In genomic region chr18:13550446-13551304, GRCh38 we compare ENCODE assay signal across 18 cellular contexts.
DNase-seq lines count a peak whose midpoint lies in the region; ATAC-seq, FAIRE-seq and TF ChIP-seq lines count a peak whose summit lies in the region.
"Had no signal": no experiment of that assay in that cellular context is flagged by ENCODE, and none has a peak within 500 bp of the region (broad histone marks: within the 10 kb centered on the region; RNA-seq: fewer than 3 reads in every experiment).

No MANE protein-coding gene starts in this region.

- peak overlapping the region; percentile 3 for H3K27ac Mint-ChIP-seq in stimulated activated memory B cell treated with anti-CD40 and anti-IgM and Interleukin-4, amounts not matched to agents 10 μg/mL and 1 μg/mL and 100 μg/mL, for 72 hours
- H3K27ac Mint-ChIP-seq: activated CD4-positive, alpha-beta T cell treated with anti-CD3 and anti-CD28 coated beads, Interleukin-2, amount 10 ng/mL, durations not matched to agents 24 days and 14 days; T-helper 2 cell treated with Interferon-gamma antibody and Interleukin-4, amounts not matched to agents 5 μg/mL and 100 μg/mL, for 36 hours had no signal

- H3K36me3 Mint-ChIP-seq in stimulated activated memory B cell treated with anti-CD40 and anti-IgM and Interleukin-4, amounts not matched to agents 10 μg/mL and 1 μg/mL and 100 μg/mL, for 72 hours: peaks cover 6% of the 10 kb centered on the region

- H3K4me2 ChIP-seq in BLaER1 treated with 17β-estradiol and CSF1 and Interleukin-3, amounts not matched to agents 10 nM and 100 nM: peak overlapping the region; percentile 61 to 88 (median 74)
- H3K4me2 ChIP-seq in DND-41 (ENCODE audit: insufficient read depth, low read length): no peak overlapping the region
- no peak overlapping the region for H3K4me2 ChIP-seq in hepatocyte
- H3K4me2 ChIP-seq: SK-N-SH had no signal

- WGBS in hepatocyte (ENCODE audit: low lambda C conversion rate, missing lambda C conversion rate): 95% methylated on average over 27 of the region's 27 CpGs

- peaks cover 2% of the 10 kb centered on the region for H3K9me3 Mint-ChIP-seq in stimulated activated memory B cell treated with anti-CD40 and anti-IgM and Interleukin-4, amounts not matched to agents 10 μg/mL and 1 μg/mL and 100 μg/mL, for 72 hours
- H3K9me3 Mint-ChIP-seq: T-helper 2 cell treated with Interferon-gamma antibody and Interleukin-4, amounts not matched to agents 5 μg/mL and 100 μg/mL, for 36 hours had no signal

- no peaks in the 10 kb centered on the region for H3K9me2 ChIP-seq in hepatocyte (replicated peaks; ENCODE audit: insufficient read depth)
- H3K9me2 ChIP-seq: SK-N-SH had no signal

- no peak overlapping the region for H3K4me3 ChIP-seq in BLaER1 treated with 17β-estradiol and CSF1 and Interleukin-3, amounts not matched to agents 10 nM and 100 nM
- no peak overlapping the region for H3K4me3 ChIP-seq in DND-41 (ENCODE audit: low read depth in 1 of 2, low read length in 2 of 2)
- no peak overlapping the region for H3K4me3 ChIP-seq in hepatocyte
- H3K4me3 ChIP-seq in BE2C (ENCODE audit: low read depth, low read length): no peak overlapping the region

- H3K79me2 ChIP-seq in DND-41 (ENCODE audit: insufficient read depth, low read length) (peaks cover 91% of the 10 kb centered on the region), hepatocyte (no peaks in the 10 kb centered on the region)

- peak overlapping the region in 6 of 11 experiments; percentile 53 to 70 (median 66); a peak in 4 of 22 replicates for H3K9ac ChIP-seq in BLaER1 treated with 17β-estradiol and CSF1 and Interleukin-3, amounts not matched to agents 10 nM and 100 nM
- no peak overlapping the region for H3K9ac ChIP-seq in DND-41 (ENCODE audit: low read depth, low read length)
- H3K9ac ChIP-seq: SK-N-SH had no signal

- H3K27me3 Mint-ChIP-seq in stimulated activated memory B cell treated with anti-CD40 and anti-IgM and Interleukin-4, amounts not matched to agents 10 μg/mL and 1 μg/mL and 100 μg/mL, for 72 hours: peaks cover 6% of the 10 kb centered on the region
- H3K27me3 Mint-ChIP-seq: activated CD4-positive, alpha-beta T cell treated with anti-CD3 and anti-CD28 coated beads, Interleukin-2, amount 10 ng/mL, durations not matched to agents 24 days and 14 days had no signal

- no peak for FAIRE-seq in RCC 7860 (lab: Jason Lieb, UNC)
- FAIRE-seq: islet of Langerhans had no signal

- peaks cover 0 to 4% (median 0%) of the 10 kb centered on the region in 11 experiments; a peak in 1 of 22 replicates for H4K20me1 ChIP-seq in BLaER1 treated with 17β-estradiol and CSF1 and Interleukin-3, amounts not matched to agents 10 nM and 100 nM
- H4K20me1 ChIP-seq in DND-41 (ENCODE audit: insufficient read depth, low read length) (peaks cover 26% of the 10 kb centered on the region), hepatocyte (ENCODE audit: insufficient read depth, poor library complexity, severe bottlenecking) (no peaks in the 10 kb centered on the region)

- H3K4me3 Mint-ChIP-seq in stimulated activated memory B cell treated with anti-CD40 and anti-IgM and Interleukin-4, amounts not matched to agents 10 μg/mL and 1 μg/mL and 100 μg/mL, for 72 hours: no peak overlapping the region
- H3K4me3 Mint-ChIP-seq: activated CD4-positive, alpha-beta T cell treated with anti-CD3 and anti-CD28 coated beads, Interleukin-2, amount 10 ng/mL, durations not matched to agents 24 days and 14 days; T-helper 2 cell treated with Interferon-gamma antibody and Interleukin-4, amounts not matched to agents 5 μg/mL and 100 μg/mL, for 36 hours had no signal

- no peak overlapping the region for H2AFZ ChIP-seq in DND-41 (ENCODE audit: low read depth, low read length)
- H2AFZ ChIP-seq in hepatocyte: no peak overlapping the region

- no peaks in the 10 kb centered on the region for H3K27me3 ChIP-seq in BLaER1 treated with 17β-estradiol and CSF1 and Interleukin-3, amounts not matched to agents 10 nM and 100 nM
- H3K27me3 ChIP-seq in DND-41 (ENCODE audit: insufficient read depth, low read length, poor library complexity) (no peaks in the 10 kb centered on the region), hepatocyte (no peaks in the 10 kb centered on the region), BE2C (no peaks in the 10 kb centered on the region)
- H3K27me3 ChIP-seq: foreskin keratinocyte had no signal

- peaks cover 17% of the 10 kb centered on the region for H3K4me1 Mint-ChIP-seq in stimulated activated memory B cell treated with anti-CD40 and anti-IgM and Interleukin-4, amounts not matched to agents 10 μg/mL and 1 μg/mL and 100 μg/mL, for 72 hours

- DNase-seq in DND-41 (no peak), hepatocyte (ENCODE audit: low spot score) (no peak), BE2C (no peak), Kasumi-1 (lab: John Stamatoyannopoulos, UW) (no peak), RCC 7860 (ENCODE audit: low spot score) (no peak)
- DNase-seq: activated CD4-positive, alpha-beta T cell treated with anti-CD3 and anti-CD28 coated beads, Interleukin-2, amount 10 ng/mL, durations not matched to agents 24 days and 14 days; activated naive CD4-positive, alpha-beta T cell; erythroblast; foreskin keratinocyte; KBM-7; NCI-H146; NCI-H526 treated with DMSO at 0.1 percent for 48 hours; SK-N-SH had no signal

- H3K27ac ChIP-seq in BLaER1 treated with 17β-estradiol and CSF1 and Interleukin-3, amounts not matched to agents 10 nM and 100 nM: peak overlapping the region in 9 of 11 experiments; percentile 62 to 82 (median 76); a peak in 16 of 22 replicates
- 0 out of 2 replicates have a peak overlapping the region, but pooled peaks have one; percentile 10 for H3K27ac ChIP-seq in DND-41 (ENCODE audit: low read length)
- H3K27ac ChIP-seq in hepatocyte: peak overlapping the region; percentile 47
- H3K27ac ChIP-seq: foreskin keratinocyte, neutrophil had no signal

- H3K4me1 ChIP-seq in BLaER1 treated with 17β-estradiol and CSF1 and Interleukin-3, amounts not matched to agents 10 nM and 100 nM: peaks cover 28 to 51% (median 46%) of the 10 kb centered on the region in 10 experiments
- H3K4me1 ChIP-seq in DND-41 (ENCODE audit: insufficient read depth, low read length): no peaks in the 10 kb centered on the region
- peaks cover 11% of the 10 kb centered on the region for H3K4me1 ChIP-seq in hepatocyte (ENCODE audit: insufficient read depth)
- H3K4me1 ChIP-seq in BE2C: no peaks in the 10 kb centered on the region
- H3K4me1 ChIP-seq: foreskin keratinocyte had no signal

- H3K9me3 ChIP-seq in BLaER1 treated with 17β-estradiol and CSF1 and Interleukin-3, amounts not matched to agents 10 nM and 100 nM (replicated peaks in 1 of 11): peaks cover 11 to 29% (median 27%) of the 10 kb centered on the region in 11 experiments; a peak in 21 of 22 replicates
- H3K9me3 ChIP-seq in DND-41 (ENCODE audit: insufficient read depth, low read length, severe bottlenecking) (peaks cover 16% of the 10 kb centered on the region), hepatocyte (ENCODE audit: low read depth) (no peaks in the 10 kb centered on the region), BE2C (no peaks in the 10 kb centered on the region)
- H3K9me3 ChIP-seq: neutrophil, SK-N-SH had no signal

- no peak for TF ChIP-seq CTCF in DND-41 (IDR thresholded peaks at IDR 0.05; ENCODE audit: borderline replicate concordance, extremely low read depth, low read length, poor library complexity, severe bottlenecking)
- no peak for TF ChIP-seq CTCF in hepatocyte (IDR thresholded peaks at IDR 0.05; ENCODE audit: poor library complexity)
- no peak for TF ChIP-seq CTCF in BE2C (IDR thresholded peaks at IDR 0.05; ENCODE audit: low read depth, low read length)

- peaks cover 0 to 44% (median 26%) of the 10 kb centered on the region in 11 experiments; a peak in 19 of 22 replicates for H3K36me3 ChIP-seq in BLaER1 treated with 17β-estradiol and CSF1 and Interleukin-3, amounts not matched to agents 10 nM and 100 nM
- H3K36me3 ChIP-seq in DND-41 (ENCODE audit: insufficient read depth, low read length) (peaks cover 46% of the 10 kb centered on the region), hepatocyte (replicated peaks; ENCODE audit: insufficient read depth, low read depth) (no peaks in the 10 kb centered on the region), BE2C (no peaks in the 10 kb centered on the region)
- H3K36me3 ChIP-seq: neutrophil had no signal

- no peak for ATAC-seq in DND-41 (ENCODE audit: insufficient read depth, low read depth)
- no peak for ATAC-seq in stimulated activated memory B cell treated with anti-CD40 and anti-IgM and Interleukin-4, amounts not matched to agents 10 μg/mL and 1 μg/mL and 100 μg/mL, for 72 hours
- ATAC-seq: foreskin keratinocyte had no signal

Comparison
In these comparisons a context has a peak if more than half of its experiments do, and no peak if none do; other contexts are left out.
1. H3K27ac ChIP-seq: peak in every context shown above with its lines; median percentile 76 in BLaER1 treated with 17β-estradiol and CSF1 and Interleukin-3, amounts not matched to agents 10 nM and 100 nM; 47 in hepatocyte; 10 in DND-41.
2. H3K4me2 ChIP-seq: peak in BLaER1 treated with 17β-estradiol and CSF1 and Interleukin-3, amounts not matched to agents 10 nM and 100 nM (11 of 11); none in DND-41 (single experiment) and hepatocyte (single experiment).